ENCODE assay signal across 1 cellular context in the genomic region with DNA sequence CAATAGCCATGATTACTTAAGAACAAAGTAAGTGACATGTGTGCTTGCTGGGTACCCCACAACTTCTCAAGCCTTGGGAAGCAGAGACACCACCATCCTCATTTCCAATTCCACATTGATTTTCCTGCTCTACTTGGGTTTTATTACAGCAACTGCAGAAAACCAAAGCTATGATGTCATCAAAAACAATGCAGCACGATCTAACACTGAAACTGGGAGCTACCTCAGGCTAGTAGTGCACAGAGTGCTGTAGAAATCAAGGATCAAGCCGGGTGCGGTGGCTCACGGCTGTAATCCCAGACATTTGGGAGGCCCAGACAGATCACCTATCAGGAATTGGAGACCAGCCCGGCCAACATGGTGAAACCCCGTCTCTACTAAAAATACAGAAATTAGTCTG.
TF ChIP-seq lines count a peak whose summit lies in the region.

No MANE protein-coding gene starts in this region.

TF ChIP-seq in GM23338, 12 proteins besides CTCF, POLR2A, EP300 and RAD21 (continued from another document):
- TF ChIP-seq, protein P1, sequence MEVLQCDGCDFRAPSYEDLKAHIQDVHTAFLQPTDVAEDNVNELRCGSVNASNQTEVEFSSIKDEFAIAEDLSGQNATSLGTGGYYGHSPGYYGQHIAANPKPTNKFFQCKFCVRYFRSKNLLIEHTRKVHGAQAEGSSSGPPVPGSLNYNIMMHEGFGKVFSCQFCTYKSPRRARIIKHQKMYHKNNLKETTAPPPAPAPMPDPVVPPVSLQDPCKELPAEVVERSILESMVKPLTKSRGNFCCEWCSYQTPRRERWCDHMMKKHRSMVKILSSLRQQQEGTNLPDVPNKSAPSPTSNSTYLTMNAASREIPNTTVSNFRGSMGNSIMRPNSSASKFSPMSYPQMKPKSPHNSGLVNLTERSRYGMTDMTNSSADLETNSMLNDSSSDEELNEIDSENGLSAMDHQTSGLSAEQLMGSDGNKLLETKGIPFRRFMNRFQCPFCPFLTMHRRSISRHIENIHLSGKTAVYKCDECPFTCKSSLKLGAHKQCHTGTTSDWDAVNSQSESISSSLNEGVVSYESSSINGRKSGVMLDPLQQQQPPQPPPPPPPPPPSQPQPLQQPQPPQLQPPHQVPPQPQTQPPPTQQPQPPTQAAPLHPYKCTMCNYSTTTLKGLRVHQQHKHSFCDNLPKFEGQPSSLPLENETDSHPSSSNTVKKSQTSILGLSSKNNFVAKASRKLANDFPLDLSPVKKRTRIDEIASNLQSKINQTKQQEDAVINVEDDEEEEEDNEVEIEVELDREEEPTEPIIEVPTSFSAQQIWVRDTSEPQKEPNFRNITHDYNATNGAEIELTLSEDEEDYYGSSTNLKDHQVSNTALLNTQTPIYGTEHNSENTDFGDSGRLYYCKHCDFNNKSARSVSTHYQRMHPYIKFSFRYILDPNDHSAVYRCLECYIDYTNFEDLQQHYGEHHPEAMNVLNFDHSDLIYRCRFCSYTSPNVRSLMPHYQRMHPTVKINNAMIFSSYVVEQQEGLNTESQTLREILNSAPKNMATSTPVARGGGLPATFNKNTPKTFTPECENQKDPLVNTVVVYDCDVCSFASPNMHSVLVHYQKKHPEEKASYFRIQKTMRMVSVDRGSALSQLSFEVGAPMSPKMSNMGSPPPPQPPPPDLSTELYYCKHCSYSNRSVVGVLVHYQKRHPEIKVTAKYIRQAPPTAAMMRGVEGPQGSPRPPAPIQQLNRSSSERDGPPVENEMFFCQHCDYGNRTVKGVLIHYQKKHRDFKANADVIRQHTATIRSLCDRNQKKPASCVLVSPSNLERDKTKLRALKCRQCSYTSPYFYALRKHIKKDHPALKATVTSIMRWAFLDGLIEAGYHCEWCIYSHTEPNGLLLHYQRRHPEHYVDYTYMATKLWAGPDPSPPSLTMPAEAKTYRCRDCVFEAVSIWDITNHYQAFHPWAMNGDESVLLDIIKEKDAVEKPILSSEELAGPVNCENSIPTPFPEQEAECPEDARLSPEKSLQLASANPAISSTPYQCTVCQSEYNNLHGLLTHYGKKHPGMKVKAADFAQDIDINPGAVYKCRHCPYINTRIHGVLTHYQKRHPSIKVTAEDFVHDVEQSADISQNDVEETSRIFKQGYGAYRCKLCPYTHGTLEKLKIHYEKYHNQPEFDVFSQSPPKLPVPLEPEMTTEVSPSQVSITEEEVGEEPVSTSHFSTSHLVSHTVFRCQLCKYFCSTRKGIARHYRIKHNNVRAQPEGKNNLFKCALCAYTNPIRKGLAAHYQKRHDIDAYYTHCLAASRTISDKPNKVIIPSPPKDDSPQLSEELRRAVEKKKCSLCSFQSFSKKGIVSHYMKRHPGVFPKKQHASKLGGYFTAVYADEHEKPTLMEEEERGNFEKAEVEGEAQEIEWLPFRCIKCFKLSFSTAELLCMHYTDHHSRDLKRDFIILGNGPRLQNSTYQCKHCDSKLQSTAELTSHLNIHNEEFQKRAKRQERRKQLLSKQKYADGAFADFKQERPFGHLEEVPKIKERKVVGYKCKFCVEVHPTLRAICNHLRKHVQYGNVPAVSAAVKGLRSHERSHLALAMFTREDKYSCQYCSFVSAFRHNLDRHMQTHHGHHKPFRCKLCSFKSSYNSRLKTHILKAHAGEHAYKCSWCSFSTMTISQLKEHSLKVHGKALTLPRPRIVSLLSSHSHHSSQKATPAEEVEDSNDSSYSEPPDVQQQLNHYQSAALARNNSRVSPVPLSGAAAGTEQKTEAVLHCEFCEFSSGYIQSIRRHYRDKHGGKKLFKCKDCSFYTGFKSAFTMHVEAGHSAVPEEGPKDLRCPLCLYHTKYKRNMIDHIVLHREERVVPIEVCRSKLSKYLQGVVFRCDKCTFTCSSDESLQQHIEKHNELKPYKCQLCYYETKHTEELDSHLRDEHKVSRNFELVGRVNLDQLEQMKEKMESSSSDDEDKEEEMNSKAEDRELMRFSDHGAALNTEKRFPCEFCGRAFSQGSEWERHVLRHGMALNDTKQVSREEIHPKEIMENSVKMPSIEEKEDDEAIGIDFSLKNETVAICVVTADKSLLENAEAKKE (CRISPR knock-in tag; IDR thresholded peaks at IDR 0.05) = no peak
